Comparison of ENCODE assay signal across 8 cellular contexts in the genomic region with DNA sequence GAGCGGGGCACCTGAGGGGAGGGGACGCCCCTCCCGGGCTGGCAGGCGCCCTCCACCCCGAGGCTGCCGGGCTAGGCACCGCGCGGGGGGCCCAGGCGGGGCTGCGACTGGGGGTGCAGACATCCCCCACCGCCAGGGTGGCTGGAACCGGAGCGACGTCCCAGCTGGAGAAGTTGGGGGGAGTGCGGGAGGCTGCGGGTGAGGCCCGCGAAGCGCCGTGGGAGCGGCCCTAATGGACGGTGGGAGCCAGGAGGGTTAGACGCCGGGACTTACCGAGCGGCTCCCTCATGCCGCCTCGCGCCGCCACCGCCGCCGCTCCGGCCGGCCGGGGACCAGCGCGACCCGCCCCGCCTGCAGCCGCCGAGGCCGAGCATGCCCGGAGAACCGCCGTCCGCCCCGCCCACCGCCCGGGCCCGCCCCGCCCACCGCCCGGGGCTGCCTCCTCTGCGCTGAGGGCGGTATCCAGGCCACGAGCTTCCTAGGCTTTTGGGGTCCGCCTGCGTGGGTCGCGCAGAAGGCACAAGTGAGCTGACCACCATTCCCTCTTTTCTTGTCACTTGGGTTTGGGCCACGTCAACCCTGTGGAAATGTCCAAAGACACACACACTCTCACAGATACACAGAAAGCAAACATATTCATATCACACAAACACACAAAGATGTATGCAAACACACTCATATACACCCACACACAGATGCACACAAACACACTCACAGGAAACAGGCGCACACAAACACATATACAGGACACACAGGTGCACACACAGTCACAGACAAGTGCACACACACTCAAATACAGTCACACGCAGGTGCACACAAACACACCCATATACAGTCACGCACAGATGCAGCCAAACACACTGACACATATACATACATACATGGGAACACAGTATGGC. TPM values are rescaled to one million over a fixed set of nuclear protein-coding genes. Genes with fewer than 3 reads are reported as not detected.
DNase-seq lines count a peak whose midpoint lies in the region; ATAC-seq lines count a peak whose summit lies in the region.

A gene with protein sequence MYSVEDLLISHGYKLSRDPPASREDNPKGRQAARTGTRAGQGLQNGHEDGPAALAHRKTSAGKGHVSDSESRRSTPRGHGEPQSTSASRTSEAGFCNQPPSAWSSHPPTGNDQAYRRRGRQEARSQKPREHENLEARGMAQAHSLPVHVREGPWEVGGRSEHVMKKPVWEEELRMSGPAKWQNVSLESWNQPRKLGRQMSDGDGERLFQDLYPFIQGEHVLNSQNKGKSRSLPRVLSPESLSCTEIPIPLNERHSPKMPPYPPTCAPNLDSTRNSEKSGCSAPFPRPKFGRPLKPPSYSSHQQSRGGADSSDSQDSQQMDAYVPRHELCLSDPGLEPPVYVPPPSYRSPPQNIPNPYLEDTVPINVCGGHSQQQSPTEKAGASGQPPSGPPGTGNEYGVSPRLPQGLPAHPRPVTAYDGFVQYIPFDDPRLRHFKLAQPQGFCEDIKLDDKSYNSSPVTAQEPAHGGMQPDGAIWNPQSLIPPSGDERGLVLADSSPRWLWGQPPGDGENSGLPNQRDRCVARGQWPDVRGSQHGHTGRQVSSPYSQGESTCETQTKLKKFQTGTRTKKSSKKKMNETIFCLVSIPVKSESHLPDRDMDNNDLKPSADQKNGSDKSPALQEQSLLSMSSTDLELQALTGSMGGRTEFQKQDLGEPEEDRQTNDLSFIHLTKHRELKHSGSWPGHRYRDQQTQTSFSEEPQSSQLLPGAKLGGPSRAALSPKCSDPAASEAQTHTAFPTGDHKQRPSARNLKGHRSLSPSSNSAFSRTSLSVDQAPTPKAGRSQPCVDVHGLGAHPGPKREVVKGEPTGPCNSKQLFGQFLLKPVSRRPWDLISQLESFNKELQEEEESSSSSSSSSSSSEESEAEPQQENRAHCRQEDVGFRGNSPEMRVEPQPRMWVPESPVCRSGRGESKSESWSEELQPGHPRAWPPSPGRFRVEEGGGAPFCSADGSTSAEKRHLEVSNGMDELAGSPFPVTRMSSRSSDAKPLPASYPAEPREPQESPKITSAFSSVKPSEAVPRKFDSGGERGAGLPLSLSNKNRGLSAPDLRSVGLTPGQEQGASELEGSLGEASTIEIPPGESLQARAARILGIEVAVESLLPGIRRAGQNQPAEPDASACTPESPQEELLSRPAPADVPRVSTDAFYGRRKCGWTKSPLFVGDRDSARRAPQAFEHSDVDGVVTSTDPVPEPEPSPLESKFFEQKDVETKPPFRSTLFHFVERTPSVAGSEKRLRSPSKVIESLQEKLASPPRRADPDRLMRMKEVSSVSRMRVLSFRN (N-terminal part only) (minus strand): TSS at position 378 of the 899 bp plus-strand sequence. CDS start 11,774 bp downstream, outside the sequence.

- peak; percentile 79 for ATAC-seq in GM21390 (IDR thresholded peaks at IDR 0.05; ENCODE audit: unreplicated experiment)
- ATAC-seq in esophagus mucosa = peak; percentile 74
- no peak for ATAC-seq in HG03095 (IDR thresholded peaks at IDR 0.05; ENCODE audit: unreplicated experiment)

- peak; percentile 86 for DNase-seq in AG08396 (ENCODE audit: low spot score)
- DNase-seq in NCI-H748 (lab: John Stamatoyannopoulos, UW; ENCODE audit: unreplicated experiment) = peak; percentile 61
- peak; percentile 64 for DNase-seq in activated T-cell treated with anti-CD3 and anti-CD28 coated beads, Interleukin-2, amount 50 U/mL, for 1 hour
- DNase-seq in mucosa of gallbladder (ENCODE audit: low spot score) = peak; percentile 71
- DNase-seq in stimulated activated CD8-positive, alpha-beta memory T cell treated with anti-CD3 and anti-CD28 coated beads, Interleukin-7, amount 100 ng/mL, for 24 hours (ENCODE audit: low read depth) = peak; percentile 13

RNA-seq across cellular contexts. Expression of the gene that starts here (rescaled TPM):
- total RNA-seq in esophagus mucosa (2.3 TPM), mucosa of gallbladder (25.8 TPM)

Comparison
In these comparisons a context has a peak if more than half of its experiments do, and no peak if none do; other contexts are left out.
1. DNase-seq: peak in every context shown above with its lines; median percentile 86 in AG08396; 71 in mucosa of gallbladder; 64 in activated T-cell treated with anti-CD3 and anti-CD28 coated beads, Interleukin-2, amount 50 U/mL, for 1 hour; 61 in NCI-H748; 13 in stimulated activated CD8-positive, alpha-beta memory T cell treated with anti-CD3 and anti-CD28 coated beads, Interleukin-7, amount 100 ng/mL, for 24 hours.